In the genomic region with DNA sequence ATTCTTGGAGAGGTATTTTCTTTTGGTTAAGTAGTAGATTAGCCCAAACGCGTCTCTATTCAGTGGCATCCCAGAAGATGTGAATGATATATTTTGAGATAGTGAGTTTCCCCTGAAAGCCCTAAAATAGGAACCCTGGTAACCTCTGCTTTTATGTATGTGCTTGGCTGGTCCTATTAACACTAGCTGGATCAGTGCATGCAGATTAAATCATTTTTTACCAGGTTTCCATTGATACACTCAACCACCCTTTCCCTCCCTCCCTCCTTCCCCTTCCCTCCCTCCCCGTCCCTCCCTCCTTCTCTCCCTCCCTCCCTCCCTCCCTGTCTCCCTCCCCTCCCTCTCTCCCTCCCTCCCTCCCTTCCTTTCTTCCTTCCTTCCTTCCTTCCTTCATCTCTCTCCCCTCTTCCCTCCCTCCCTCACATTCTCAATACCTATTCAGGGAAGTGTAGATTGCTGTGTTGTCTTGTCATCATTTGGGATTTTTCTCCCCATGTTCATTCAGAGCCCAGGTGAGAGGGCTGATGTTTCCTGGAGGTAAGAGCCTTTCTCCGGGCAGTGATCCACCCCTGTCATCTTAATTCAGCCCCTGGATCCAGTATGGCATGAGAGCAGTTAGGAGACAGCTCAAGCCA, we compare ENCODE assay signal across 7 cellular contexts.
"Had no signal": no experiment of that assay in that cellular context is flagged by ENCODE, and none has a peak within 500 bp of the region (broad histone marks: within the 10 kb centered on the region; RNA-seq: fewer than 3 reads in every experiment).

No MANE protein-coding gene starts in this region.

- H3K9ac ChIP-seq: KMS-11 had no signal

- FAIRE-seq: HTR-8/SVneo had no signal

- DNase-seq: IMR-90, KBM-7, KG1 had no signal

- H3K4me3 Mint-ChIP-seq: IgD-negative memory B cell had no signal

- H3K36me3 Mint-ChIP-seq: IgD-negative memory B cell had no signal

- H3K27ac ChIP-seq: HL-60, KMS-11 had no signal

- H3K4me1 Mint-ChIP-seq: IgD-negative memory B cell had no signal

- H3K27ac Mint-ChIP-seq: IgD-negative memory B cell had no signal

- H3K4me2 ChIP-seq: KMS-11 had no signal
